Comparison of ENCODE assay signal across 17 cellular contexts in the genomic region with DNA sequence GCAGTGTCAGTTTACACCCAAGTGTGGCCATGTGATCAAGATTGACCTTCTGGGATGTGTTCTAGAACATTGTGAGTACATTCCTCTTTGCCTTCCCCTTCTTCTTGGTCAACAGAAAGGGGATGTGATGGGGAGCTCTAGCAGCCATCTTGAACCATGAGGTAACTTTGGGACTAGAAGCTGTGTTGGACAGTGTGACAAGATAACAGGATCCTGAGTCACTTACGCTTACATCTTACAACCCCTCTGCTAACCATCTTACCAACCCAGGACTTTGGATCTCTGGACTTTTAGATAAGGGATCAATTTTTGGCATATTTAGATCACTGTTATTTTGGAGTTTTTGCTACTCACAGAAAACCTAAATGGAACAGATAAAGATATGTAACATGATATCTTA.
A peak's percentile ranks its signal among the peaks of the same experiment; 100 is the strongest.
DNase-seq lines count a peak whose midpoint lies in the region; ATAC-seq and TF ChIP-seq lines count a peak whose summit lies in the region.
"Had no signal": no experiment of that assay in that cellular context is flagged by ENCODE, and none has a peak within 500 bp of the region (broad histone marks: within the 10 kb centered on the region; RNA-seq: fewer than 3 reads in every experiment).

No MANE protein-coding gene starts in this region.

- intact Hi-C loops in activated CD8-positive, alpha-beta T cell treated with anti-CD3 and anti-CD28 coated beads for 36 hours (cut with micrococcal nuclease), result no loop called here

- no peak overlapping the region for H3K9ac ChIP-seq in rectal smooth muscle tissue (ENCODE audit: low read length)
- H3K9ac ChIP-seq: BLaER1 had no signal

- CTCF ChIA-PET in activated CD8-positive, alpha-beta T cell treated with anti-CD3 and anti-CD28 coated beads, Interleukin-2, amount 10 ng/mL, durations not matched to agents 7 days and 5 days (lab: Charles Lee), result no interaction called here
- CTCF ChIA-PET in activated CD8-positive, alpha-beta T cell treated with anti-CD3 and anti-CD28 coated beads for 36 hours (lab: Charles Lee), result no interaction called here

- H3K4me1 ChIP-seq in rectal smooth muscle tissue (ENCODE audit: control insufficient read depth, insufficient read depth, low read length), result peaks cover 15% of the 10 kb centered on the region

- POLR2A ChIA-PET in activated CD8-positive, alpha-beta T cell treated with anti-CD3 and anti-CD28 coated beads, Interleukin-2, amount 10 ng/mL, durations not matched to agents 7 days and 5 days (lab: Charles Lee), result no interaction called here
- POLR2A ChIA-PET in activated CD8-positive, alpha-beta T cell treated with anti-CD3 and anti-CD28 coated beads for 36 hours (lab: Charles Lee), result interaction anchor here (1.0 kb wide), 1 partner anchor 20 kb away, joined by 3 read pairs; no protein-coding TSS in a partner anchor

- no peaks in the 10 kb centered on the region for H3K27me3 ChIP-seq in rectal smooth muscle tissue (ENCODE audit: control insufficient read depth, insufficient read depth, low read length)
- H3K27me3 ChIP-seq: BLaER1 had no signal

- peak overlapping the region; percentile 24 for H3K27ac Mint-ChIP-seq in activated CD8-positive, alpha-beta T cell treated with anti-CD3 and anti-CD28 coated beads, Interleukin-2, amount 10 ng/mL, durations not matched to agents 7 days and 5 days
- no peak overlapping the region for H3K27ac Mint-ChIP-seq in activated CD8-positive, alpha-beta T cell treated with anti-CD3 and anti-CD28 coated beads for 36 hours
- no peak overlapping the region for H3K27ac Mint-ChIP-seq in stimulated activated memory B cell treated with anti-CD40 and anti-IgM and Interleukin-4, amounts not matched to agents 10 μg/mL and 1 μg/mL and 100 μg/mL, for 72 hours
- H3K27ac Mint-ChIP-seq: CD4-positive, alpha-beta memory T cell; H9 had no signal

- no peak for TF ChIP-seq CTCF in activated CD8-positive, alpha-beta T cell treated with anti-CD3 and anti-CD28 coated beads for 36 hours (IDR thresholded peaks at IDR 0.05)

- H3K4me3 ChIP-seq in rectal smooth muscle tissue (ENCODE audit: low read length), result no peak overlapping the region
- H3K4me3 ChIP-seq: BLaER1 had no signal

- no peaks in the 10 kb centered on the region for H3K36me3 Mint-ChIP-seq in activated CD8-positive, alpha-beta T cell treated with anti-CD3 and anti-CD28 coated beads, Interleukin-2, amount 10 ng/mL, durations not matched to agents 7 days and 5 days (ENCODE audit: low read depth)
- H3K36me3 Mint-ChIP-seq in activated CD8-positive, alpha-beta T cell treated with anti-CD3 and anti-CD28 coated beads for 36 hours (ENCODE audit: low read depth), result no peaks in the 10 kb centered on the region
- no peaks in the 10 kb centered on the region for H3K36me3 Mint-ChIP-seq in stimulated activated memory B cell treated with anti-CD40 and anti-IgM and Interleukin-4, amounts not matched to agents 10 μg/mL and 1 μg/mL and 100 μg/mL, for 72 hours
- H3K36me3 Mint-ChIP-seq: CD14-positive monocyte; CD4-positive, alpha-beta memory T cell had no signal

- H3K9me3 Mint-ChIP-seq in activated CD8-positive, alpha-beta T cell treated with anti-CD3 and anti-CD28 coated beads, Interleukin-2, amount 10 ng/mL, durations not matched to agents 7 days and 5 days (ENCODE audit: insufficient read depth), result no peaks in the 10 kb centered on the region
- no peaks in the 10 kb centered on the region for H3K9me3 Mint-ChIP-seq in activated CD8-positive, alpha-beta T cell treated with anti-CD3 and anti-CD28 coated beads for 36 hours
- no peaks in the 10 kb centered on the region for H3K9me3 Mint-ChIP-seq in stimulated activated memory B cell treated with anti-CD40 and anti-IgM and Interleukin-4, amounts not matched to agents 10 μg/mL and 1 μg/mL and 100 μg/mL, for 72 hours
- H3K9me3 Mint-ChIP-seq: CD4-positive, alpha-beta memory T cell had no signal

- no peaks in the 10 kb centered on the region for H3K27me3 Mint-ChIP-seq in activated CD8-positive, alpha-beta T cell treated with anti-CD3 and anti-CD28 coated beads, Interleukin-2, amount 10 ng/mL, durations not matched to agents 7 days and 5 days (ENCODE audit: low read depth)
- no peaks in the 10 kb centered on the region for H3K27me3 Mint-ChIP-seq in activated CD8-positive, alpha-beta T cell treated with anti-CD3 and anti-CD28 coated beads for 36 hours
- no peaks in the 10 kb centered on the region for H3K27me3 Mint-ChIP-seq in stimulated activated memory B cell treated with anti-CD40 and anti-IgM and Interleukin-4, amounts not matched to agents 10 μg/mL and 1 μg/mL and 100 μg/mL, for 72 hours
- H3K27me3 Mint-ChIP-seq: CD4-positive, alpha-beta memory T cell had no signal

- peak overlapping the region; percentile 59 for H3K27ac ChIP-seq in rectal smooth muscle tissue (ENCODE audit: low read depth, low read length)
- H3K27ac ChIP-seq: 22Rv1, BLaER1 had no signal

- H3K4me3 Mint-ChIP-seq in activated CD8-positive, alpha-beta T cell treated with anti-CD3 and anti-CD28 coated beads, Interleukin-2, amount 10 ng/mL, durations not matched to agents 7 days and 5 days, result no peak overlapping the region
- H3K4me3 Mint-ChIP-seq in activated CD8-positive, alpha-beta T cell treated with anti-CD3 and anti-CD28 coated beads for 36 hours, result no peak overlapping the region
- no peak overlapping the region for H3K4me3 Mint-ChIP-seq in stimulated activated memory B cell treated with anti-CD40 and anti-IgM and Interleukin-4, amounts not matched to agents 10 μg/mL and 1 μg/mL and 100 μg/mL, for 72 hours
- H3K4me3 Mint-ChIP-seq: CD14-positive monocyte; CD4-positive, alpha-beta memory T cell; H9 had no signal

- TF ChIP-seq POLR2A in erythroblast (IDR thresholded peaks at IDR 0.05; ENCODE audit: low read length), result no peak

- no peaks in the 10 kb centered on the region for H3K4me1 Mint-ChIP-seq in activated CD8-positive, alpha-beta T cell treated with anti-CD3 and anti-CD28 coated beads, Interleukin-2, amount 10 ng/mL, durations not matched to agents 7 days and 5 days (ENCODE audit: low read depth)
- H3K4me1 Mint-ChIP-seq in activated CD8-positive, alpha-beta T cell treated with anti-CD3 and anti-CD28 coated beads for 36 hours (ENCODE audit: low read depth), result peaks cover 7% of the 10 kb centered on the region
- peaks cover 5% of the 10 kb centered on the region for H3K4me1 Mint-ChIP-seq in stimulated activated memory B cell treated with anti-CD40 and anti-IgM and Interleukin-4, amounts not matched to agents 10 μg/mL and 1 μg/mL and 100 μg/mL, for 72 hours
- H3K4me1 Mint-ChIP-seq: CD4-positive, alpha-beta memory T cell had no signal

- DNase-seq in activated CD8-positive, alpha-beta T cell treated with anti-CD3 and anti-CD28 coated beads, Interleukin-2, amount 10 ng/mL, durations not matched to agents 7 days and 5 days, result no peak
- DNase-seq in activated CD8-positive, alpha-beta T cell treated with anti-CD3 and anti-CD28 coated beads for 36 hours, result no peak
- DNase-seq in erythroblast (lab: John Stamatoyannopoulos, UW), result peak; percentile 47 to 71
- DNase-seq in effector CD4-positive, alpha-beta T cell, result no peak
- no peak for DNase-seq in cortex of kidney (lab: John Stamatoyannopoulos, UW)
- DNase-seq: CD4-positive, alpha-beta memory T cell; DMS153; DMS79 treated with DMSO at 0.1 percent for 48 hours; GF-D8; GOT3; H9 had no signal

- ATAC-seq in activated CD8-positive, alpha-beta T cell treated with anti-CD3 and anti-CD28 coated beads, Interleukin-2, amount 10 ng/mL, durations not matched to agents 7 days and 5 days, result no peak
- no peak for ATAC-seq in activated CD8-positive, alpha-beta T cell treated with anti-CD3 and anti-CD28 coated beads for 36 hours
- ATAC-seq in stimulated activated memory B cell treated with anti-CD40 and anti-IgM and Interleukin-4, amounts not matched to agents 10 μg/mL and 1 μg/mL and 100 μg/mL, for 72 hours, result no peak
- ATAC-seq: HepG2 had no signal

- no peaks in the 10 kb centered on the region for H3K36me3 ChIP-seq in rectal smooth muscle tissue (ENCODE audit: control insufficient read depth, insufficient read depth, low read length)
- H3K36me3 ChIP-seq: BLaER1 had no signal

Comparison
In these comparisons a context has a peak if more than half of its experiments do, and no peak if none do; other contexts are left out.
1. DNase-seq: peak in erythroblast (2 of 2); none in activated CD8-positive, alpha-beta T cell treated with anti-CD3 and anti-CD28 coated beads, Interleukin-2, amount 10 ng/mL, durations not matched to agents 7 days and 5 days (single experiment), activated CD8-positive, alpha-beta T cell treated with anti-CD3 and anti-CD28 coated beads for 36 hours (single experiment), effector CD4-positive, alpha-beta T cell (single experiment) and cortex of kidney (single experiment).